ENCODE assay signal across 8 cellular contexts in the genomic region with DNA sequence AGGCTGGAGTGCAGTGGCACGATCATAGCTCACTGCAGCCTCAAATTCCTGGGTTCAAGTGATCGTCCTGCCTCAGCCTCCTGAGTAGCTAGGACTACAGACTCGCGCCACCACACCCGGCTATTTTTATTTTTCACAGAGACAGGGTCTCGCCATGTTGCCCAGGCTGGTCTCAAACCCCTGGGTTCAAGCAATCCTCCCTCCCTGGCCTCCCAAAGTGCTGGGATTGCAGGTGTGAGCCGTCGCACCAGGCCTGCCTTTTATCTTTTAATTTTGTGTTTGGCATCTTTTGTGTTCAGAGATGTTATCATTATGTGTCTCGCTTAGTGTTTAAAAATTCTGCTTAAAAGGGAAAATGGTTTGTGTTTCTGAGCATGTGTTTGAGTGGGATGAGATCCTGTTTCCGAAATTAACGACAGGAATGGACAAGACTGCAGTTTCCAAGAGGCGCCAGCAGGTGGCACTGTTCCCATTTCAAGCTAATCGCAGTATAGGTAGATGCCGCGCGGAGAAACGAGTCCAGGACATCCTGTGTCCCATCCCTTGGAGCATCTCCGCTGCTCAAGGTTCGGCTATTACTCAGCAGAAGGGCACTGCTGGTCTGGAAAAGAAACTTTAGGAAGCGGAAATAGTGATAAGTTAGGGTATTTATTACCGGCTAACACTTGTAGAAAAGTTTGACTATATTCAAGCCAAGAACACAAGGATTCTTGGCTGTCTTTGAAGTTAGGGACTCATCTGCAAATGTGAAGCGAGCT.
DNase-seq lines count a peak whose midpoint lies in the region; ATAC-seq lines count a peak whose summit lies in the region.

No MANE protein-coding gene starts in this region.

- peak; percentile 69 for DNase-seq in AG08396 (ENCODE audit: low spot score)
- DNase-seq in NCI-H2196 treated with DMSO at 0.1 percent for 48 hours (lab: John Stamatoyannopoulos, UW; ENCODE audit: unreplicated experiment): peak; percentile 67
- DNase-seq in activated CD4-positive, CD25-positive, alpha-beta regulatory T cell (lab: John Stamatoyannopoulos, UW): peak; percentile 39 to 60 (median 48)
- peak; percentile 54 to 66 for DNase-seq in central memory CD8-positive, alpha-beta T cell (ENCODE audit: low spot score in 2 of 2)
- DNase-seq in kidney tubule cell (ENCODE audit: low spot score): peak; percentile 79
- peak; percentile 60 for DNase-seq in stimulated activated CD4-positive, alpha-beta T cell treated with anti-CD3 and anti-CD28 coated beads, Interleukin-2, amount 100 ng/mL, for 4 hours (ENCODE audit: low read depth)

- H3K36me3 Mint-ChIP-seq in central memory CD8-positive, alpha-beta T cell (ENCODE audit: insufficient read depth): no peaks in the 10 kb centered on the region

- H3K4me3 Mint-ChIP-seq in central memory CD8-positive, alpha-beta T cell: no peak overlapping the region

- H3K9me3 Mint-ChIP-seq in central memory CD8-positive, alpha-beta T cell: no peaks in the 10 kb centered on the region

- no peak overlapping the region for H3K27ac Mint-ChIP-seq in central memory CD8-positive, alpha-beta T cell (ENCODE audit: low read depth)

- ATAC-seq in GM18868 (IDR thresholded peaks at IDR 0.05; ENCODE audit: unreplicated experiment) (peak; percentile 87), HG03135 (IDR thresholded peaks at IDR 0.05; ENCODE audit: unreplicated experiment) (peak; percentile 76)
- ATAC-seq in central memory CD8-positive, alpha-beta T cell (replicated peaks; ENCODE audit: extremely low read depth, poor library complexity, severe bottlenecking): peak; percentile 81

- peaks cover 10% of the 10 kb centered on the region for H3K4me1 Mint-ChIP-seq in central memory CD8-positive, alpha-beta T cell

- H3K27me3 Mint-ChIP-seq in central memory CD8-positive, alpha-beta T cell: peaks cover 9% of the 10 kb centered on the region

Comparison
In these comparisons a context has a peak if more than half of its experiments do, and no peak if none do; other contexts are left out.
1. Peak in every context shown above with its lines: DNase-seq and ATAC-seq.